11 cellular contexts compared by ENCODE assay signal in the genomic region with DNA sequence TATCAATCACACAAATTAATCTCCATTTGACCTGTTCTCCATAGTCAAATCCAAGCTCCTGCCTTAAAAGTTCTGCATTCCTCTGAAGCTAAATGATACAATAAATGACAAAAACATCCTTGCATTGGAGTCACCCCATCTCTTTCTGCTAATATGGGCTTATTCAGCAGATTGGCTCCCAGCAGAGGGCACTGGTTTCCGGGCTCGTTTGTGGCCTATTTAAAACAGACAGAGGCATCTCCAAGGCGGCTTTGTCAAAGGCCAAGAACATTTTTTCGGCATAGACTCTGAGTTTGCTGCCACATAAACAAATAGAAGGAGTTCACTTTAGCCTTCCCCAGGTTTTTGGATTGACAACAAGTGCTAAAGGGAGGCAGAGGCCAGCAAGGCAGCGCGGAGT.
DNase-seq lines count a peak whose midpoint lies in the region; ATAC-seq and TF ChIP-seq lines count a peak whose summit lies in the region.
"Had no signal": no experiment of that assay in that cellular context is flagged by ENCODE, and none has a peak within 500 bp of the region (broad histone marks: within the 10 kb centered on the region; RNA-seq: fewer than 3 reads in every experiment).

No MANE protein-coding gene starts in this region.

- WGBS in right lobe of liver (ENCODE audit: insufficient coverage, low coverage, low lambda C conversion rate, missing lambda C conversion rate): 30% methylated on average over 6 of the region's 6 CpGs

- no peaks in the 10 kb centered on the region for H3K27me3 ChIP-seq in brain microvascular endothelial cell (replicated peaks)
- H3K27me3 ChIP-seq in right lobe of liver: no peaks in the 10 kb centered on the region
- H3K27me3 ChIP-seq in Peyer's patch: no peaks in the 10 kb centered on the region

- no peaks in the 10 kb centered on the region for H3K4me1 Mint-ChIP-seq in activated T-cell treated with anti-CD3 and anti-CD28 coated beads, Interleukin-2, amount 50 U/mL, for 24 hours (ENCODE audit: low read depth)
- H3K4me1 Mint-ChIP-seq: activated T-helper 17 cell treated with anti-CD3 and anti-CD28 coated beads, Interleukin-2, amount 50 U/mL, for 72 hours; stimulated activated effector memory CD8-positive, alpha-beta T cell treated with anti-CD3 and anti-CD28 coated beads, Interleukin-12 subunit alpha, Interleukin-12 subunit beta, amount 100 ng/mL, for 72 hours had no signal

- no peak for TF ChIP-seq POLR2A in right lobe of liver (IDR thresholded peaks at IDR 0.05)
- TF ChIP-seq POLR2A in Peyer's patch (IDR thresholded peaks at IDR 0.05): no peak

- intact Hi-C loops in right lobe of liver (cut with DNase I): no loop called here

- H3K36me3 Mint-ChIP-seq in activated T-cell treated with anti-CD3 and anti-CD28 coated beads, Interleukin-2, amount 50 U/mL, for 24 hours (ENCODE audit: low read depth): no peaks in the 10 kb centered on the region
- H3K36me3 Mint-ChIP-seq: stimulated activated effector memory CD8-positive, alpha-beta T cell treated with anti-CD3 and anti-CD28 coated beads, Interleukin-12 subunit alpha, Interleukin-12 subunit beta, amount 100 ng/mL, for 72 hours had no signal

- H3K27ac Mint-ChIP-seq in activated T-cell treated with anti-CD3 and anti-CD28 coated beads, Interleukin-2, amount 50 U/mL, for 24 hours: no peak overlapping the region
- H3K27ac Mint-ChIP-seq: activated T-helper 17 cell treated with anti-CD3 and anti-CD28 coated beads, Interleukin-2, amount 50 U/mL, for 72 hours; stimulated activated effector memory CD8-positive, alpha-beta T cell treated with anti-CD3 and anti-CD28 coated beads, Interleukin-12 subunit alpha, Interleukin-12 subunit beta, amount 100 ng/mL, for 72 hours had no signal

- H3K4me3 ChIP-seq in brain microvascular endothelial cell (ENCODE audit: low read depth, low read length) (no peak overlapping the region), right lobe of liver (no peak overlapping the region), Peyer's patch (no peak overlapping the region)
- H3K4me3 ChIP-seq: prostate gland had no signal

- TF ChIP-seq CTCF in brain microvascular endothelial cell (IDR thresholded peaks at IDR 0.05; ENCODE audit: low read depth, low read length, missing control alignments) (peak; percentile 79), right lobe of liver (IDR thresholded peaks at IDR 0.05) (peak in 3 of 4 donors; percentile 14 to 16 (median 15)), Peyer's patch (IDR thresholded peaks at IDR 0.05) (peak in 1 of 6 experiments; percentile 7)

- H3K9me3 ChIP-seq in right lobe of liver (no peaks in the 10 kb centered on the region), Peyer's patch (no peaks in the 10 kb centered on the region)
- H3K9me3 ChIP-seq: prostate gland had no signal

- DNase-seq in AG08396 (ENCODE audit: low spot score): peak; percentile 51
- DNase-seq in HT-29 (ENCODE audit: low spot score): peak; percentile 39
- peak; percentile 46 for DNase-seq in brain microvascular endothelial cell
- no peak for DNase-seq in right lobe of liver
- DNase-seq in activated T-cell treated with anti-CD3 and anti-CD28 coated beads, Interleukin-2, amount 50 U/mL, for 24 hours: no peak
- DNase-seq in Peyer's patch: no peak

- ATAC-seq in right lobe of liver: no peak
- ATAC-seq in GM19455 (IDR thresholded peaks at IDR 0.05; ENCODE audit: unreplicated experiment): no peak
- ATAC-seq in GM21367 (IDR thresholded peaks at IDR 0.05; ENCODE audit: unreplicated experiment): no peak
- ATAC-seq: activated T-helper 17 cell treated with anti-CD3 and anti-CD28 coated beads, Interleukin-2, amount 50 U/mL, for 72 hours; stimulated activated effector memory CD8-positive, alpha-beta T cell treated with anti-CD3 and anti-CD28 coated beads, Interleukin-12 subunit alpha, Interleukin-12 subunit beta, amount 100 ng/mL, for 72 hours had no signal

- H3K36me3 ChIP-seq in brain microvascular endothelial cell (replicated peaks) (no peaks in the 10 kb centered on the region), right lobe of liver (no peaks in the 10 kb centered on the region), Peyer's patch (no peaks in the 10 kb centered on the region)
- H3K36me3 ChIP-seq: prostate gland had no signal

- in situ Hi-C loops in brain microvascular endothelial cell (cut with HindIII; ENCODE audit: low pct_ligation_motif_present, low sequenced_read_pairs): no loop called here

- H3K27ac ChIP-seq in brain microvascular endothelial cell (no peak overlapping the region), right lobe of liver (no peak overlapping the region), Peyer's patch (no peak overlapping the region)
- H3K27ac ChIP-seq: prostate gland had no signal

- no peaks in the 10 kb centered on the region for H3K9me3 Mint-ChIP-seq in activated T-cell treated with anti-CD3 and anti-CD28 coated beads, Interleukin-2, amount 50 U/mL, for 24 hours
- H3K9me3 Mint-ChIP-seq: activated T-helper 17 cell treated with anti-CD3 and anti-CD28 coated beads, Interleukin-2, amount 50 U/mL, for 72 hours; stimulated activated effector memory CD8-positive, alpha-beta T cell treated with anti-CD3 and anti-CD28 coated beads, Interleukin-12 subunit alpha, Interleukin-12 subunit beta, amount 100 ng/mL, for 72 hours had no signal

- H3K27me3 Mint-ChIP-seq in activated T-cell treated with anti-CD3 and anti-CD28 coated beads, Interleukin-2, amount 50 U/mL, for 24 hours: no peaks in the 10 kb centered on the region

- H3K4me1 ChIP-seq in right lobe of liver (no peaks in the 10 kb centered on the region), Peyer's patch (no peaks in the 10 kb centered on the region)
- H3K4me1 ChIP-seq: prostate gland had no signal

- no peak overlapping the region for H3K4me3 Mint-ChIP-seq in activated T-cell treated with anti-CD3 and anti-CD28 coated beads, Interleukin-2, amount 50 U/mL, for 24 hours
- H3K4me3 Mint-ChIP-seq: activated T-helper 17 cell treated with anti-CD3 and anti-CD28 coated beads, Interleukin-2, amount 50 U/mL, for 72 hours; stimulated activated effector memory CD8-positive, alpha-beta T cell treated with anti-CD3 and anti-CD28 coated beads, Interleukin-12 subunit alpha, Interleukin-12 subunit beta, amount 100 ng/mL, for 72 hours had no signal

Comparison
In these comparisons a context has a peak if more than half of its experiments do, and no peak if none do; other contexts are left out.
1. DNase-seq: peak in AG08396 (single experiment), HT-29 (single experiment) and brain microvascular endothelial cell (single experiment); none in right lobe of liver (0 of 3), activated T-cell treated with anti-CD3 and anti-CD28 coated beads, Interleukin-2, amount 50 U/mL, for 24 hours (single experiment) and Peyer's patch (0 of 3).